ENCODE assay signal across 9 cellular contexts in genomic region chr2:149586063-149586462, GRCh38. TPM values are rescaled to one million over a fixed set of nuclear protein-coding genes. Genes with fewer than 3 reads are reported as not detected.
DNase-seq lines count a peak whose midpoint lies in the region; ATAC-seq and TF ChIP-seq lines count a peak whose summit lies in the region.
"Had no signal": no experiment of that assay in that cellular context is flagged by ENCODE, and none has a peak within 500 bp of the region (broad histone marks: within the 10 kb centered on the region; RNA-seq: fewer than 3 reads in every experiment).

No MANE protein-coding gene starts in this region.

- H3K4me1 Mint-ChIP-seq in endodermal cell: peaks cover 18% of the 10 kb centered on the region

- H3K36me3 Mint-ChIP-seq in endodermal cell (ENCODE audit: low read depth): peaks cover 33% of the 10 kb centered on the region

- no peaks in the 10 kb centered on the region for H3K27me3 ChIP-seq in DOHH2 (ENCODE audit: control insufficient read depth, low read length)
- H3K27me3 ChIP-seq in PC-3 (ENCODE audit: low read length): no peaks in the 10 kb centered on the region
- H3K27me3 ChIP-seq in endodermal cell (ENCODE audit: control insufficient read depth, insufficient read depth, low read length, poor library complexity, severe bottlenecking): no peaks in the 10 kb centered on the region
- H3K27me3 ChIP-seq in ovary: no peaks in the 10 kb centered on the region

- no peak for TF ChIP-seq POLR2A in ovary (IDR thresholded peaks at IDR 0.05)

- no peaks in the 10 kb centered on the region for H3K9me2 ChIP-seq in DOHH2 (replicated peaks; ENCODE audit: control insufficient read depth, low read length)
- no peaks in the 10 kb centered on the region for H3K9me2 ChIP-seq in PC-3 (replicated peaks; ENCODE audit: low read length)

- H3K27ac ChIP-seq in DOHH2 (ENCODE audit: low read depth, low read length) (peak overlapping the region; percentile 85; the same call in 1 of the 2 replicates), PC-3 (ENCODE audit: low read length) (no peak overlapping the region), endodermal cell (ENCODE audit: low read depth, low read length) (no peak overlapping the region), ovary (no peak overlapping the region)

- no TSS peak for BruUV-seq in PC-3 (replicated peaks; lab: Mats Ljungman, UMichigan)

- POLR2A ChIA-PET in PC-3 (lab: Charles Lee; ENCODE audit: unreplicated experiment): interaction anchor here (0.5 to 0.6 kb wide), 3 partner anchors 893 to 1223 kb away, joined by 3 to 7 read pairs (median 6); no protein-coding TSS in a partner anchor

- intact Hi-C loops in PC-3 (cut with micrococcal nuclease): loop anchor here (10.0 kb wide), 1 partner anchor 1849 kb away; no protein-coding TSS in a partner anchor
- intact Hi-C loops in ovary (cut with DNase I): loop anchor here in 1 of 4 donors (10.0 kb wide), 1 partner anchor 1829 kb away; no protein-coding TSS in a partner anchor

- H3K4me3 Mint-ChIP-seq in endodermal cell: peak overlapping the region; percentile 93

- peak overlapping the region; percentile 100 for H3K4me3 ChIP-seq in DOHH2 (ENCODE audit: low read length)
- H3K4me3 ChIP-seq in PC-3 (ENCODE audit: low read length): peak overlapping the region; percentile 88
- H3K4me3 ChIP-seq in endodermal cell (ENCODE audit: low read length): peak overlapping the region; percentile 99
- H3K4me3 ChIP-seq in ovary: peak overlapping the region; percentile 64

- CTCF ChIA-PET in PC-3 (lab: Charles Lee): no interaction called here

- H3K9ac ChIP-seq in PC-3 (ENCODE audit: low read length) (peak overlapping the region; percentile 93), endodermal cell (ENCODE audit: extremely low read depth, low read length, poor library complexity, severe bottlenecking) (peak overlapping the region; percentile 98)

- DNase-seq in PC-3 (no peak), endodermal cell (no peak), ovary (no peak), hypothalamus (lab: John Stamatoyannopoulos, UW) (no peak), NCI-H2081 (lab: John Stamatoyannopoulos, UW) (no peak), NCI-H510A (lab: John Stamatoyannopoulos, UW) (no peak)
- DNase-seq: NCI-H226 had no signal

- peaks cover 5% of the 10 kb centered on the region for H3K27me3 Mint-ChIP-seq in endodermal cell (ENCODE audit: insufficient read depth)

- peak overlapping the region; percentile 75 for H3K27ac Mint-ChIP-seq in endodermal cell

- TF ChIP-seq EP300 in ovary (IDR thresholded peaks at IDR 0.05): no peak

- WGBS in endodermal cell (ENCODE audit: insufficient coverage in 1 of 2, insufficient read length in 1 of 2), 2 experiments: 61 to 64% methylated on average over 2 to 3 of the region's 3 CpGs
- WGBS in ovary, 3 donors: 67 to 75% (median 71%) methylated on average over 3 of the region's 3 CpGs

- H4K20me1 ChIP-seq in DOHH2 (ENCODE audit: control insufficient read depth, insufficient read depth, low read depth, low read length) (no peaks in the 10 kb centered on the region), PC-3 (ENCODE audit: low read length) (peaks cover 10% of the 10 kb centered on the region)

- no peak overlapping the region for H2AFZ ChIP-seq in PC-3 (ENCODE audit: low read length)

- H3F3A ChIP-seq in DOHH2 (ENCODE audit: control insufficient read depth, insufficient read depth) (no peaks in the 10 kb centered on the region), PC-3 (ENCODE audit: low read length, unreplicated experiment) (no peaks in the 10 kb centered on the region)

- H3K79me2 ChIP-seq in DOHH2 (ENCODE audit: control insufficient read depth, low read length) (peaks cover 58% of the 10 kb centered on the region), PC-3 (ENCODE audit: low read length) (peaks cover 61% of the 10 kb centered on the region)

- H3K36me3 ChIP-seq in DOHH2 (ENCODE audit: control insufficient read depth, low read length) (peaks cover 61% of the 10 kb centered on the region), PC-3 (ENCODE audit: low read depth, low read length) (peaks cover 33% of the 10 kb centered on the region), endodermal cell (ENCODE audit: control insufficient read depth, insufficient read depth, low read length) (peaks cover 47% of the 10 kb centered on the region), ovary (no peaks in the 10 kb centered on the region)

- ATAC-seq in PC-3: no peak
- no peak for ATAC-seq in HG02970 (IDR thresholded peaks at IDR 0.05; ENCODE audit: low FRiP score, unreplicated experiment)

- peaks cover 34% of the 10 kb centered on the region for H3K4me1 ChIP-seq in DOHH2 (ENCODE audit: control insufficient read depth, low read length)
- peaks cover 24% of the 10 kb centered on the region for H3K4me1 ChIP-seq in PC-3 (ENCODE audit: insufficient read depth, low read length)
- no peaks in the 10 kb centered on the region for H3K4me1 ChIP-seq in endodermal cell (ENCODE audit: control insufficient read depth, insufficient read depth, low read length)
- H3K4me1 ChIP-seq in ovary (ENCODE audit: insufficient read depth): peaks cover 6% of the 10 kb centered on the region

- H3K9me3 ChIP-seq in DOHH2 (ENCODE audit: control insufficient read depth, insufficient read depth, low read length): no peaks in the 10 kb centered on the region
- H3K9me3 ChIP-seq in PC-3 (ENCODE audit: low read length): no peaks in the 10 kb centered on the region
- H3K9me3 ChIP-seq in endodermal cell (ENCODE audit: control insufficient read depth, low read length): no peaks in the 10 kb centered on the region
- H3K9me3 ChIP-seq in ovary: no peaks in the 10 kb centered on the region

- TF ChIP-seq CTCF in DOHH2 (IDR thresholded peaks at IDR 0.05; ENCODE audit: low read depth, low read length, poor library complexity, severe bottlenecking) (no peak), PC-3 (conservative IDR thresholded peaks at IDR 0.05; ENCODE audit: low read depth, low read length) (no peak), endodermal cell (conservative IDR thresholded peaks at IDR 0.05) (no peak), ovary (IDR thresholded peaks at IDR 0.05) (no peak)

- peak overlapping the region; percentile 84 for H3K4me2 ChIP-seq in DOHH2 (ENCODE audit: low read length)
- H3K4me2 ChIP-seq in PC-3 (ENCODE audit: low read length): peak overlapping the region; percentile 94

- H3K9me3 Mint-ChIP-seq in endodermal cell: no peaks in the 10 kb centered on the region

RNA-seq across cellular contexts. Expression of gene MMADHC, which starts 1.5 kb away (rescaled TPM):
- total RNA-seq in PC-3 (2014; rRNA removed) (99.1 and 130 TPM in 2 replicates), endodermal cell (100 to 1,000 TPM; 105 to 108 TPM), ovary (10 to 100 TPM; 67.0 to 77.0 (median 73.1) TPM)
- 105 TPM for polyA plus RNA-seq in endodermal cell (2013, experiment 1 of 2)
- 102 TPM for polyA plus RNA-seq in endodermal cell (2013, experiment 2 of 2)
- polyA plus RNA-seq in ovary: 10 to 100 TPM; 80.0 to 81.0 TPM
